In the genomic region with DNA sequence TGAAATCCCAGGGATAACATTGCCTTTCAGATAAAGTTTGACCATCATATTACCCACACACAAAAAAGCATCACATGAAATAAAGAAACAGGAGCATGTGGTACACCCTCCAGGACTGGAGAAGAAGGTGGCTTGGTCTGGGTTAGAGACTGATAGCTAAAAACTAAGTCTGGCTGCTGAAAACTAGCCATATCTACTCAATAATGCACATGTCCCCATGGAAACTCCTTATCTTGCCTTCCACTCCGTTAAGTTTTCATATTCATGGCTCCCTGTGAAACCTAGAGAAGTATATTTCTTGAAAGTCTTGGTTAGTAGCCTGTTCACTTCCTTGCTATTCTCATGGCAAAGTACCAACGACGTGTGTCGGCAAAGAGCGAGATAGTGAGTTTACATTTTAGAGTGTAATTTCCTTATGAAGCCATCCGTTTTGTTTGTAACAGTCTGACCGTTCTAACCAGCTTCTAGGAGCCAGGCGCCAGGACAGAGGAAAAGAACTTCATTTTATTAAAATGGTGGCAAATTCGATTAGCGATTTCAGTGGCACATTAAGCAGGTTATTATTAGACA, we compare ENCODE assay signal across 24 cellular contexts. TPM values are rescaled to one million over a fixed set of nuclear protein-coding genes. Genes with fewer than 3 reads are reported as not detected.
A peak's percentile ranks its signal among the peaks of the same experiment; 100 is the strongest.
DNase-seq lines count a peak whose midpoint lies in the region; ATAC-seq, FAIRE-seq and TF ChIP-seq lines count a peak whose summit lies in the region.
"Had no signal": no experiment of that assay in that cellular context is flagged by ENCODE, and none has a peak within 500 bp of the region (broad histone marks: within the 10 kb centered on the region; RNA-seq: fewer than 3 reads in every experiment).

No MANE protein-coding gene starts in this region.

- no peak for TF ChIP-seq POLR2A in IMR-90 (IDR thresholded peaks at IDR 0.05; ENCODE audit: low read depth, low read length)
- TF ChIP-seq POLR2A in K562 (conservative IDR thresholded peaks at IDR 0.05) = no peak
- TF ChIP-seq POLR2A in sigmoid colon (IDR thresholded peaks at IDR 0.05) = no peak

- in situ Hi-C loops in IMR-90 (cut with MboI; ENCODE audit: low sequenced_read_pairs) (no loop called here), K562 (cut with MboI) (no loop called here)

- peak; percentile 32 for FAIRE-seq in K562 (lab: Jason Lieb, UNC)
- FAIRE-seq: A204.1, D721Med, G401.6, GM12878, GM12892, GM18507 had no signal

- H2AK9ac ChIP-seq in IMR-90 (replicated peaks; ENCODE audit: low read depth, low read length, poor library complexity) = no peak overlapping the region

- H3K79me1 ChIP-seq in IMR-90 (ENCODE audit: low read depth in 1 of 2, low read length in 2 of 2) = 0 out of 4 replicates have a peak, but pooled peaks cover 0 to 4% of the 10 kb centered on the region in 2 experiments

- peak overlapping the region; percentile 81 for H2BK20ac ChIP-seq in IMR-90 (ENCODE audit: low read depth, low read length)

- H2BK15ac ChIP-seq in IMR-90 (ENCODE audit: low read depth, low read length) = peak overlapping the region; percentile 87; the same call in 2 of the 3 replicates

- H3K36me3 ChIP-seq in IMR-90 (ENCODE audit: control insufficient read depth, insufficient read depth, low read length) (no peaks in the 10 kb centered on the region), K562 (ENCODE audit: control insufficient read depth, insufficient read depth, low read length) (no peaks in the 10 kb centered on the region), sigmoid colon (no peaks in the 10 kb centered on the region)
- H3K36me3 ChIP-seq: BLaER1 treated with 17β-estradiol and CSF1 and Interleukin-3, amounts not matched to agents 10 nM and 100 nM had no signal

- H4K5ac ChIP-seq in IMR-90 (ENCODE audit: low read depth, low read length) = peak overlapping the region; percentile 30; the same call in 1 of the 2 replicates

- H3K9me1 ChIP-seq in IMR-90 (ENCODE audit: insufficient read depth, low read length) (peaks cover 23% of the 10 kb centered on the region), K562 (ENCODE audit: control insufficient read depth, insufficient read depth, low read length) (no peaks in the 10 kb centered on the region)

- TF ChIP-seq CTCF in IMR-90 (conservative IDR thresholded peaks at IDR 0.05; ENCODE audit: low read depth, low read length) = no peak
- no peak for TF ChIP-seq CTCF in K562 (IDR thresholded peaks at IDR 0.05 in 2 of 3, conservative IDR thresholded peaks at IDR 0.05 in 1 of 3; ENCODE audit: insufficient read depth in 2 of 3, low read depth in 1 of 3, low read length in 3 of 3)
- no peak for TF ChIP-seq CTCF in sigmoid colon (IDR thresholded peaks at IDR 0.05)
- no peak for TF ChIP-seq CTCF in foreskin fibroblast (IDR thresholded peaks at IDR 0.05; ENCODE audit: low read depth, low read length)

- no peak overlapping the region for H2AK5ac ChIP-seq in IMR-90 (ENCODE audit: low read depth, low read length)

- intact Hi-C loops in IMR-90 (cut with micrococcal nuclease) = loop anchor here (2.0 to 10.0 kb wide), 7 partner anchors 117 to 1359 kb away; a partner anchor contains a TSS
- intact Hi-C loops in K562 (cut with micrococcal nuclease) = no loop called here
- intact Hi-C loops in sigmoid colon (cut with DNase I) = loop anchor here (10.0 kb wide), 3 partner anchors 469 to 1779 kb away; no protein-coding TSS in a partner anchor
- intact Hi-C loops in posterior cingulate gyrus (cut with DNase I) = no loop called here

- TF ChIP-seq RAD21 in IMR-90 (IDR thresholded peaks at IDR 0.05; ENCODE audit: low read length) (no peak), K562 (CRISPR knock-in tag; conservative IDR thresholded peaks at IDR 0.05 in 1 of 2, IDR thresholded peaks at IDR 0.05 in 1 of 2) (no peak)

- H3K18ac ChIP-seq in IMR-90 (ENCODE audit: low read depth, low read length) = peak overlapping the region; percentile 49; the same call in 1 of the 2 replicates

- H2BK5ac ChIP-seq in IMR-90 (ENCODE audit: low read depth, low read length, poor library complexity, severe bottlenecking) = peak overlapping the region; percentile 86

- TF ChIP-seq EP300 in K562 (IDR thresholded peaks at IDR 0.05; ENCODE audit: low read length) (no peak), sigmoid colon (IDR thresholded peaks at IDR 0.05) (no peak)

- H3K9me3 ChIP-seq in IMR-90 (ENCODE audit: control insufficient read depth, insufficient read depth, low read length) = no peaks in the 10 kb centered on the region
- H3K9me3 ChIP-seq in K562 (replicated peaks; ENCODE audit: control insufficient read depth, insufficient read depth, low read depth, low read length) = no peaks in the 10 kb centered on the region
- H3K9me3 ChIP-seq in sigmoid colon = no peaks in the 10 kb centered on the region
- H3K9me3 ChIP-seq: BLaER1 treated with 17β-estradiol and CSF1 and Interleukin-3, amounts not matched to agents 10 nM and 100 nM; Caco-2 had no signal

- H3K27ac ChIP-seq in IMR-90 (ENCODE audit: insufficient read depth, low read length) = peak overlapping the region; percentile 21; the same call in 1 of the 2 replicates
- no peak overlapping the region for H3K27ac ChIP-seq in K562 (ENCODE audit: extremely low read depth, low read depth, low read length)
- H3K27ac ChIP-seq in sigmoid colon = peak overlapping the region in 3 of 4 donors; percentile 26 to 54 (median 50)
- H3K27ac ChIP-seq: BLaER1 treated with 17β-estradiol and CSF1 and Interleukin-3, amounts not matched to agents 10 nM and 100 nM; C4-2B had no signal

- POLR2A ChIA-PET in IMR-90 (lab: Charles Lee; ENCODE audit: unreplicated experiment) (no interaction called here), K562 (lab: Yijun Ruan, JAX) (no interaction called here)

- peak overlapping the region; percentile 4 for H2AFZ ChIP-seq in IMR-90 (replicated peaks; ENCODE audit: low read length, poor library complexity)
- H2AFZ ChIP-seq in K562 (ENCODE audit: low read depth, low read length) = peak overlapping the region; percentile 82

- H4K91ac ChIP-seq in IMR-90 (ENCODE audit: insufficient read depth, low read depth, low read length) = peak overlapping the region; percentile 54; the same call in 1 of the 2 replicates

- H3K56ac ChIP-seq in IMR-90 (ENCODE audit: extremely low read depth, insufficient read depth, low read length) = peak overlapping the region; percentile 56; the same call in 1 of the 2 replicates

- peak overlapping the region; percentile 19; the same call in 1 of the 2 replicates for H3K4me3 ChIP-seq in IMR-90 (ENCODE audit: insufficient read depth, low read depth, low read length)
- H3K4me3 ChIP-seq in K562 = no peak overlapping the region
- H3K4me3 ChIP-seq in sigmoid colon = no peak overlapping the region
- H3K4me3 ChIP-seq in foreskin fibroblast (ENCODE audit: low read depth in 1 of 2, low read length in 2 of 2) = no peak overlapping the region
- H3K4me3 ChIP-seq: BLaER1 treated with 17β-estradiol and CSF1 and Interleukin-3, amounts not matched to agents 10 nM and 100 nM; GM12878 had no signal

- peak overlapping the region; percentile 84 for H3K23ac ChIP-seq in IMR-90 (ENCODE audit: low read depth, low read length)

- H3K9ac ChIP-seq in IMR-90 (ENCODE audit: low read depth, low read length) = peak overlapping the region; percentile 15; the same call in 1 of the 2 replicates
- H3K9ac ChIP-seq in K562 (ENCODE audit: insufficient read depth in 1 of 2, low read depth in 2 of 2, low read length in 2 of 2) = no peak overlapping the region
- H3K9ac ChIP-seq: BLaER1 treated with 17β-estradiol and CSF1 and Interleukin-3, amounts not matched to agents 10 nM and 100 nM had no signal

- H3K14ac ChIP-seq in IMR-90 (replicated peaks; ENCODE audit: low read depth, low read length) = peak overlapping the region; percentile 84

- H3K4me2 ChIP-seq in IMR-90 (ENCODE audit: low read depth, low read length) (peak overlapping the region; percentile 63), K562 (ENCODE audit: insufficient read depth, low read length) (peak overlapping the region; percentile 27; the same call in 1 of the 2 replicates)
- H3K4me2 ChIP-seq: BLaER1 treated with 17β-estradiol and CSF1 and Interleukin-3, amounts not matched to agents 10 nM and 100 nM had no signal

- DNase-seq in IMR-90 (peak; percentile 76), OCI-M1 (lab: John Stamatoyannopoulos, UW) (peak; percentile 45), K562 (ENCODE audit: extremely low read depth in 1 of 4, low spot score in 3 of 4) (peak in 1 of 4 experiments; percentile 35), sigmoid colon (no peak), GF-D8 (lab: John Stamatoyannopoulos, UW) (no peak), foreskin fibroblast (no peak), posterior cingulate gyrus (no peak)
- DNase-seq: 8988T; ACHN; AML-193; Caco-2; Calu3; CD4-positive, alpha-beta T cell; CD8-positive, alpha-beta T cell; DMS79 treated with DMSO at 0.1 percent for 48 hours had no signal

- no peaks in the 10 kb centered on the region for H4K20me1 ChIP-seq in IMR-90 (ENCODE audit: insufficient read depth, low read length)
- H4K20me1 ChIP-seq in K562 (replicated peaks; ENCODE audit: control insufficient read depth, insufficient read depth, low read length) = no peaks in the 10 kb centered on the region
- H4K20me1 ChIP-seq: BLaER1 treated with 17β-estradiol and CSF1 and Interleukin-3, amounts not matched to agents 10 nM and 100 nM had no signal

- dilution Hi-C loops in IMR-90 (cut with HindIII; ENCODE audit: low sequenced_read_pairs, unreplicated experiment) = loop anchor here (25.0 kb wide), 1 partner anchor 338 kb away; no protein-coding TSS in a partner anchor

- ATAC-seq in IMR-90 (ENCODE audit: low read depth) (peak; percentile 32), K562 (peak; percentile 8; the same call in 1 of the 3 replicates)
- ATAC-seq in activated CD4-positive, CD25-positive, alpha-beta regulatory T cell treated with anti-CD3 and anti-CD28 coated beads, Interleukin-2, amount 50 U/mL, for 24 hours = no peak
- ATAC-seq: CD8-positive, alpha-beta T cell; GM12878 had no signal

- CTCF ChIA-PET in IMR-90 (lab: Yijun Ruan, JAX) (interaction anchor here (0.6 to 1.2 kb wide), 3 partner anchors 15 to 1241 kb away, joined by 3 to 4 read pairs (median 3); no protein-coding TSS in a partner anchor), K562 (lab: Yijun Ruan, JAX; ENCODE audit: low intra/inter-chr PET ratio) (interaction anchor here (2.5 kb wide), 1 partner anchor 338 kb away, joined by 12 read pairs; no protein-coding TSS in a partner anchor)

- H2BK120ac ChIP-seq in IMR-90 (ENCODE audit: low read depth, low read length) = peak overlapping the region; percentile 76

- BruUV-seq in IMR-90 (replicated peaks; lab: Mats Ljungman, UMichigan) = no TSS peak
- BruUV-seq in K562 (replicated peaks; lab: Mats Ljungman, UMichigan) = no TSS peak

- H3K27me3 ChIP-seq in IMR-90 (ENCODE audit: control insufficient read depth, insufficient read depth, low read length) (no peaks in the 10 kb centered on the region), K562 (ENCODE audit: control insufficient read depth in 2 of 2, insufficient read depth in 2 of 2, low read length in 2 of 2) (no peaks in the 10 kb centered on the region), sigmoid colon (no peaks in the 10 kb centered on the region)
- H3K27me3 ChIP-seq: BLaER1 treated with 17β-estradiol and CSF1 and Interleukin-3, amounts not matched to agents 10 nM and 100 nM had no signal

- H3K4ac ChIP-seq in IMR-90 (ENCODE audit: low read depth, low read length) = peak overlapping the region; percentile 17

- peak overlapping the region in 1 of 2 experiments; percentile 72; a peak in 2 of 4 replicates for H4K8ac ChIP-seq in IMR-90 (ENCODE audit: low read depth in 2 of 2, low read length in 2 of 2)

- 5% methylated on average over 4 of the region's 10 CpGs; no CpG with 5 or more reads in 1 of the 2 experiments for WGBS in IMR-90 (ENCODE audit: extremely low coverage in 2 of 2, insufficient read length in 1 of 2), 2 experiments
- 15% methylated on average over 10 of the region's 10 CpGs for WGBS in K562 (ENCODE audit: insufficient coverage, low coverage, missing lambda C conversion rate)
- WGBS in sigmoid colon, 2 donors = 81 to 86% methylated on average over 10 of the region's 10 CpGs

- H3K79me2 ChIP-seq in K562 (ENCODE audit: control insufficient read depth, insufficient read depth, low read length) = no peaks in the 10 kb centered on the region

- H3K4me1 ChIP-seq in IMR-90 (ENCODE audit: control insufficient read depth, insufficient read depth, low read length) = peaks cover 9% of the 10 kb centered on the region
- peaks cover 0 to 3% of the 10 kb centered on the region in 2 experiments; a peak in 3 of 5 replicates for H3K4me1 ChIP-seq in K562 (replicated peaks in 1 of 2; ENCODE audit: control insufficient read depth in 2 of 2, insufficient read depth in 2 of 2, low read length in 2 of 2)
- peaks cover 0 to 23% (median 5%) of the 10 kb centered on the region in 4 donors for H3K4me1 ChIP-seq in sigmoid colon

RNA-seq across cellular contexts. Expression of a gene that starts 6.7 kb away (rescaled TPM):
- total RNA-seq in IMR-90 (2012; rRNA removed) = 84.2 and 90.3 TPM in 2 replicates
- 113 and 127 TPM in 2 replicates for polyA plus RNA-seq in IMR-90 (2012; rRNA removed)
- polyA plus RNA-seq in IMR-90 (2012; cell fraction: cytosol; rRNA removed) = 99.3 and 108 TPM in 2 replicates
- 122 and 215 TPM in 2 replicates for polyA plus RNA-seq in IMR-90 (2012; cell fraction: nucleus; rRNA removed; ENCODE audit: low replicate concordance)
- 102 and 114 TPM in 2 replicates for total RNA-seq in K562 (2011; cell fraction: chromatin; rRNA removed; ENCODE audit: low replicate concordance)
- 84.7 and 95.4 TPM in 2 replicates for total RNA-seq in K562 (2011; cell fraction: nucleolus; rRNA removed)
- total RNA-seq in K562 (2011; cell fraction: nucleoplasm; rRNA removed) = 123 and 174 TPM in 2 replicates
- total RNA-seq in K562 (2014; rRNA removed) = 54.8 and 63.8 TPM in 2 replicates
- 71.6 and 81.9 TPM in 2 replicates for total RNA-seq in K562 (2014; rRNA removed; fragmentation: Illumina TruSeq; extraction: Trizol)
- total RNA-seq in K562 (2015; rRNA removed; fragmentation: Illumina TruSeq; extraction: Trizol) = 75.1 and 76.5 TPM in 2 replicates
- total RNA-seq in K562 (2021) = 93.7 and 101 TPM in 2 replicates
- polyA plus RNA-seq in K562 (2011; rRNA removed) = 113 and 114 TPM in 2 replicates
- polyA plus RNA-seq in K562 (2011; cell fraction: cytosol; rRNA removed) = 83.1 and 112 TPM in 2 replicates
- 148 and 169 TPM in 2 replicates for polyA plus RNA-seq in K562 (2011; cell fraction: nucleus; rRNA removed)
- 77.9 and 94.5 TPM in 2 replicates for polyA plus RNA-seq in K562 (2012)
- polyA plus RNA-seq in K562 (2014; fragmentation: Illumina TruSeq; extraction: Trizol) = 94.6 and 99.4 TPM in 2 replicates
- polyA plus RNA-seq in K562 (2014; fragmentation: Nextera tagmentation; extraction: Ambion mirVana) = 10 to 100 TPM; 38.7 to 51.8 TPM
- polyA plus RNA-seq in K562 (2014; rRNA removed) = 80.0 and 81.8 TPM in 2 replicates
- 128 and 153 TPM in 2 replicates for polyA minus RNA-seq in K562 (2011; rRNA and poly(A)+ RNA removed)
- polyA minus RNA-seq in K562 (2011; cell fraction: cytosol; rRNA and poly(A)+ RNA removed) = 40.1 and 42.8 TPM in 2 replicates
- polyA minus RNA-seq in K562 (2011; cell fraction: nucleus; rRNA and poly(A)+ RNA removed) = 45.5 and 68.2 TPM in 2 replicates
- total RNA-seq in sigmoid colon = 10 to 100 TPM; 35.2 to 48.2 (median 40.9) TPM
- polyA plus RNA-seq in sigmoid colon = 10 to 100 TPM; 33.3 to 54.9 (median 34.2) TPM

Comparison
In these comparisons a context has a peak if more than half of its experiments do, and no peak if none do; other contexts are left out.
1. ATAC-seq: peak in IMR-90 (single experiment) and K562 (single experiment); none in activated CD4-positive, CD25-positive, alpha-beta regulatory T cell treated with anti-CD3 and anti-CD28 coated beads, Interleukin-2, amount 50 U/mL, for 24 hours (0 of 2).
2. DNase-seq: peak in IMR-90 (single experiment) and OCI-M1 (single experiment); none in sigmoid colon (single experiment), GF-D8 (single experiment), foreskin fibroblast (0 of 2) and posterior cingulate gyrus (0 of 10).
3. intact Hi-C loops: an anchor here in IMR-90 (2.0 to 10.0 kb wide) and sigmoid colon (10.0 kb wide); none called in K562 and posterior cingulate gyrus.